Comparison of ENCODE assay signal across 12 cellular contexts in the genomic region with DNA sequence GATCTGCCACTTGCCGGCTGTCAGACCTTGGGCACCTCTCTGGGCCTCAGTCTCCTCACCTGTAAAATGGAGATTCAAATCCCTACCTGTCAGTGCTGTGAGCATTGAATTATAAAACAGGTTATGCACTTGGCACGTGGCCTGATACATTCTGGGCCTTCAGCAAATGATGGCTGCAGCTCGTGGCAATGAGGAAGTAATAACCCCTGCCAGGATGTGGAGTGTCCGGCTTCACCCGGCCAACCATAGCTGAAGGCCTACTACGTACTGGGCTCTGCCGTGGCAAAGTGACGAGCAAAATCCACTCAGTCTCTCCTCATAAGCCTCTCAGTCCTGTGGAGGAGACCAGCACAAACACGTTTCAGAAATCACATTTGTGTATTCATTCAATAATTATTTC. TPM values are rescaled to one million over a fixed set of nuclear protein-coding genes. Genes with fewer than 3 reads are reported as not detected.
DNase-seq lines count a peak whose midpoint lies in the region; ATAC-seq and TF ChIP-seq lines count a peak whose summit lies in the region.
"Had no signal": no experiment of that assay in that cellular context is flagged by ENCODE, and none has a peak within 500 bp of the region (broad histone marks: within the 10 kb centered on the region; RNA-seq: fewer than 3 reads in every experiment).

No MANE protein-coding gene starts in this region.

- peaks cover 2% of the 10 kb centered on the region for H3K27me3 Mint-ChIP-seq in activated CD8-positive, alpha-beta memory T cell treated with anti-CD3 and anti-CD28 coated beads, Interleukin-2, amount 10 ng/mL, durations not matched to agents 7 days and 5 days
- no peaks in the 10 kb centered on the region for H3K27me3 Mint-ChIP-seq in activated T-cell treated with anti-CD3 and anti-CD28 coated beads, Interleukin-2, amount 50 U/mL, for 24 hours

- WGBS in lower leg skin, 2 donors = 41 to 43% methylated on average over 9 of the region's 9 CpGs

- H3K4me1 ChIP-seq in mucosa of descending colon (ENCODE audit: low read depth) = no peaks in the 10 kb centered on the region
- H3K4me1 ChIP-seq: Caco-2, HAP-1 had no signal

- CTCF ChIA-PET in activated CD8-positive, alpha-beta memory T cell treated with anti-CD3 and anti-CD28 coated beads, Interleukin-2, amount 10 ng/mL, durations not matched to agents 7 days and 5 days (lab: Charles Lee) = no interaction called here

- no peak overlapping the region for H3K4me3 Mint-ChIP-seq in activated CD8-positive, alpha-beta memory T cell treated with anti-CD3 and anti-CD28 coated beads, Interleukin-2, amount 10 ng/mL, durations not matched to agents 7 days and 5 days
- no peak overlapping the region for H3K4me3 Mint-ChIP-seq in activated T-cell treated with anti-CD3 and anti-CD28 coated beads, Interleukin-2, amount 50 U/mL, for 24 hours
- H3K4me3 Mint-ChIP-seq: CD8-positive, alpha-beta memory T cell had no signal

- H3K36me3 ChIP-seq in mucosa of descending colon (ENCODE audit: low read depth) = no peaks in the 10 kb centered on the region
- H3K36me3 ChIP-seq: HAP-1 had no signal

- no peaks in the 10 kb centered on the region for H3K9me3 Mint-ChIP-seq in activated CD8-positive, alpha-beta memory T cell treated with anti-CD3 and anti-CD28 coated beads, Interleukin-2, amount 10 ng/mL, durations not matched to agents 7 days and 5 days (ENCODE audit: low read depth)
- no peaks in the 10 kb centered on the region for H3K9me3 Mint-ChIP-seq in activated T-cell treated with anti-CD3 and anti-CD28 coated beads, Interleukin-2, amount 50 U/mL, for 24 hours
- H3K9me3 Mint-ChIP-seq: CD8-positive, alpha-beta memory T cell had no signal

- H3K36me3 Mint-ChIP-seq in activated CD8-positive, alpha-beta memory T cell treated with anti-CD3 and anti-CD28 coated beads, Interleukin-2, amount 10 ng/mL, durations not matched to agents 7 days and 5 days = no peaks in the 10 kb centered on the region
- H3K36me3 Mint-ChIP-seq in activated T-cell treated with anti-CD3 and anti-CD28 coated beads, Interleukin-2, amount 50 U/mL, for 24 hours (ENCODE audit: low read depth) = no peaks in the 10 kb centered on the region
- H3K36me3 Mint-ChIP-seq: CD8-positive, alpha-beta memory T cell had no signal

- no peak overlapping the region for H3K27ac Mint-ChIP-seq in activated CD8-positive, alpha-beta memory T cell treated with anti-CD3 and anti-CD28 coated beads, Interleukin-2, amount 10 ng/mL, durations not matched to agents 7 days and 5 days
- no peak overlapping the region for H3K27ac Mint-ChIP-seq in activated T-cell treated with anti-CD3 and anti-CD28 coated beads, Interleukin-2, amount 50 U/mL, for 24 hours

- no peaks in the 10 kb centered on the region for H3K9me3 ChIP-seq in mucosa of descending colon
- H3K9me3 ChIP-seq: Caco-2, HAP-1 had no signal

- TF ChIP-seq POLR2A in lower leg skin (IDR thresholded peaks at IDR 0.05) = no peak

- intact Hi-C loops in mucosa of descending colon (cut with DNase I, micrococcal nuclease) = no loop called here
- intact Hi-C loops in lower leg skin (cut with DNase I; ENCODE audit: low total_unique reads) = no loop called here

- peak overlapping the region; percentile 15 for H3K27ac ChIP-seq in C4-2B
- H3K27ac ChIP-seq: 22Rv1 had no signal

- peak; percentile 62 for ATAC-seq in mucosa of descending colon
- ATAC-seq in activated CD8-positive, alpha-beta memory T cell treated with anti-CD3 and anti-CD28 coated beads, Interleukin-2, amount 10 ng/mL, durations not matched to agents 7 days and 5 days = no peak

- no peaks in the 10 kb centered on the region for H3K4me1 Mint-ChIP-seq in activated CD8-positive, alpha-beta memory T cell treated with anti-CD3 and anti-CD28 coated beads, Interleukin-2, amount 10 ng/mL, durations not matched to agents 7 days and 5 days
- no peaks in the 10 kb centered on the region for H3K4me1 Mint-ChIP-seq in activated T-cell treated with anti-CD3 and anti-CD28 coated beads, Interleukin-2, amount 50 U/mL, for 24 hours (ENCODE audit: low read depth)
- H3K4me1 Mint-ChIP-seq: CD8-positive, alpha-beta memory T cell had no signal

- peak; percentile 29 for DNase-seq in DMS153 (lab: John Stamatoyannopoulos, UW)
- no peak for DNase-seq in DMS153 treated with DMSO at 0.1 percent for 48 hours (lab: John Stamatoyannopoulos, UW; ENCODE audit: unreplicated experiment)
- DNase-seq in UCSD-AML1 (lab: John Stamatoyannopoulos, UW; ENCODE audit: unreplicated experiment) = peak; percentile 38
- peak in 1 of 3 donors; percentile 51 for DNase-seq in mucosa of descending colon
- DNase-seq in activated CD8-positive, alpha-beta memory T cell treated with anti-CD3 and anti-CD28 coated beads, Interleukin-2, amount 10 ng/mL, durations not matched to agents 7 days and 5 days = no peak
- DNase-seq in activated T-cell treated with anti-CD3 and anti-CD28 coated beads, Interleukin-2, amount 50 U/mL, for 24 hours = no peak
- no peak for DNase-seq in lower leg skin (ENCODE audit: low spot score in 2 of 2)
- DNase-seq: Caco-2; CD8-positive, alpha-beta memory T cell had no signal

- TF ChIP-seq CTCF in C4-2B (conservative IDR thresholded peaks at IDR 0.05) (no peak), mucosa of descending colon (IDR thresholded peaks at IDR 0.05) (no peak), lower leg skin (IDR thresholded peaks at IDR 0.05) (no peak)

- no peak overlapping the region for H3K4me3 ChIP-seq in mucosa of descending colon
- no peak overlapping the region for H3K4me3 ChIP-seq in lower leg skin (ENCODE audit: low read depth, poor library complexity, severe bottlenecking)
- H3K4me3 ChIP-seq: HAP-1 had no signal

RNA-seq across cellular contexts. Expression of gene VSTM2L, which starts 10.9 kb away (rescaled TPM):
- total RNA-seq in mucosa of descending colon (1 to 10 TPM in 2 of 3 donors, under 1 TPM in 1; 0.81 to 2.6 (median 2.6) TPM), lower leg skin (10 to 100 TPM in 1 of 4 donors, 1 to 10 TPM in 2, under 1 TPM in 1; 0.64 to 15.9 (median 3.9) TPM)
- total RNA-seq in activated CD8-positive, alpha-beta memory T cell treated with anti-CD3 and anti-CD28 coated beads, Interleukin-2, amount 10 ng/mL, durations not matched to agents 7 days and 5 days = under 1 TPM in 1 of 2 experiments, not detected in 1; 0.35 TPM
- total RNA-seq: Caco-2; CD8-positive, alpha-beta memory T cell had no signal

Comparison
In these comparisons a context has a peak if more than half of its experiments do, and no peak if none do; other contexts are left out.
1. DNase-seq: peak in DMS153 (single experiment) and UCSD-AML1 (single experiment); none in DMS153 treated with DMSO at 0.1 percent for 48 hours (single experiment), activated CD8-positive, alpha-beta memory T cell treated with anti-CD3 and anti-CD28 coated beads, Interleukin-2, amount 10 ng/mL, durations not matched to agents 7 days and 5 days (single experiment), activated T-cell treated with anti-CD3 and anti-CD28 coated beads, Interleukin-2, amount 50 U/mL, for 24 hours (single experiment) and lower leg skin (0 of 2).